In genomic region chr9:69173891-69174644, GRCh38 we compare ENCODE assay signal across 8 cellular contexts. TPM values are rescaled to one million over a fixed set of nuclear protein-coding genes. Genes with fewer than 3 reads are reported as not detected.
DNase-seq lines count a peak whose midpoint lies in the region; ATAC-seq and TF ChIP-seq lines count a peak whose summit lies in the region.

Gene TJP2 (plus strand): TSS chr9:69174277. CDS start chr9:69174373, 96 bp downstream.

- H3K27ac ChIP-seq in thymus (ENCODE audit: low read depth): peak within 1 kb of the TSS; percentile 78

- peak within 1 kb of the TSS; percentile 84 for H3K4me3 ChIP-seq in fibroblast of pulmonary artery (replicated peaks; ENCODE audit: low read depth, low read length)
- peak within 1 kb of the TSS; percentile 44 for H3K4me3 ChIP-seq in thymus (ENCODE audit: low read length)

- no peaks in the 10 kb centered on the region for H3K9me3 ChIP-seq in thymus (ENCODE audit: control insufficient read depth)

- ATAC-seq in HG02610 (IDR thresholded peaks at IDR 0.05; ENCODE audit: unreplicated experiment): peak; percentile 32
- peak; percentile 54 to 57 for ATAC-seq in naive thymus-derived CD8-positive, alpha-beta T cell

- under 1% methylated on average over 95 of the region's 95 CpGs for WGBS in thymus

- peaks cover 42% of the 10 kb centered on the region for H3K27me3 ChIP-seq in thymus (ENCODE audit: control insufficient read depth, insufficient read depth)

- no peak for TF ChIP-seq CTCF in fibroblast of pulmonary artery (IDR thresholded peaks at IDR 0.05; ENCODE audit: low read length, missing control alignments)

- H3K4me1 ChIP-seq in thymus (ENCODE audit: control insufficient read depth, insufficient read depth, low read length): peaks cover 11% of the 10 kb centered on the region

- peak; percentile 29 for DNase-seq in NCI-H2227 (lab: John Stamatoyannopoulos, UW; ENCODE audit: unreplicated experiment)
- DNase-seq in NCI-H2227 treated with DMSO at 0.1 percent for 48 hours (lab: John Stamatoyannopoulos, UW): no peak
- DNase-seq in NCI-H460 (ENCODE audit: extremely low read depth, low read depth): peak; percentile 59
- peak; percentile 7 for DNase-seq in activated T-helper 1 cell treated with Interleukin-2 at 50 U/mL for 16 hours (ENCODE audit: low read depth)
- DNase-seq in fibroblast of pulmonary artery (ENCODE audit: low read depth): peak; percentile 60
- peak in 5 of 10 donors; percentile 5 to 18 (median 17) for DNase-seq in naive thymus-derived CD8-positive, alpha-beta T cell

- peak within 1 kb of the TSS; percentile 62 to 88 (median 82) for H3K4me3 Mint-ChIP-seq in naive thymus-derived CD8-positive, alpha-beta T cell

- H3K4me1 Mint-ChIP-seq in naive thymus-derived CD8-positive, alpha-beta T cell: peaks cover 10 to 49% (median 22%) of the 10 kb centered on the region in 4 donors

- H3K36me3 Mint-ChIP-seq in naive thymus-derived CD8-positive, alpha-beta T cell: peaks cover 0 to 4% (median 0%) of the 10 kb centered on the region in 3 donors

- POLR2A ChIA-PET in naive thymus-derived CD8-positive, alpha-beta T cell (lab: Charles Lee): no interaction called here

- H3K27ac Mint-ChIP-seq in naive thymus-derived CD8-positive, alpha-beta T cell: peak within 1 kb of the TSS in 1 of 10 donors; percentile 69

- no peaks in the 10 kb centered on the region for H3K36me3 ChIP-seq in thymus (ENCODE audit: control insufficient read depth, insufficient read depth)

- peaks cover 21 to 48% (median 33%) of the 10 kb centered on the region in 5 donors for H3K27me3 Mint-ChIP-seq in naive thymus-derived CD8-positive, alpha-beta T cell

- H3K9me3 Mint-ChIP-seq in naive thymus-derived CD8-positive, alpha-beta T cell: peaks cover 0 to 4% (median 0%) of the 10 kb centered on the region in 9 donors

RNA-seq across cellular contexts. Expression of gene TJP2, which starts in this region (rescaled TPM):
- 6.2 and 6.5 TPM in 2 replicates for total RNA-seq in NCI-H460 (2014; rRNA removed; shearing (Covaris generic))
- 21.5 and 29.8 TPM in 2 replicates for polyA plus RNA-seq in NCI-H460 (2014; cell fraction: nucleus; rRNA removed)
- total RNA-seq in naive thymus-derived CD8-positive, alpha-beta T cell: 1 to 10 TPM; 3.7 to 4.2 TPM
- under 1 TPM in 2 of 3 donors, not detected in 1; 0.14 to 0.77 TPM for polyA plus RNA-seq in naive thymus-derived CD8-positive, alpha-beta T cell
- polyA plus RNA-seq in thymus: 45.3 TPM

Comparison
In these comparisons a context has a peak if more than half of its experiments do, and no peak if none do; other contexts are left out.
1. RNA of gene TJP2 (polyA plus RNA-seq): 45.3 TPM in thymus (single experiment); 0.14 to 0.77 TPM in naive thymus-derived CD8-positive, alpha-beta T cell; every median in the first group is over 10 times any median in the second.